In the genomic region with DNA sequence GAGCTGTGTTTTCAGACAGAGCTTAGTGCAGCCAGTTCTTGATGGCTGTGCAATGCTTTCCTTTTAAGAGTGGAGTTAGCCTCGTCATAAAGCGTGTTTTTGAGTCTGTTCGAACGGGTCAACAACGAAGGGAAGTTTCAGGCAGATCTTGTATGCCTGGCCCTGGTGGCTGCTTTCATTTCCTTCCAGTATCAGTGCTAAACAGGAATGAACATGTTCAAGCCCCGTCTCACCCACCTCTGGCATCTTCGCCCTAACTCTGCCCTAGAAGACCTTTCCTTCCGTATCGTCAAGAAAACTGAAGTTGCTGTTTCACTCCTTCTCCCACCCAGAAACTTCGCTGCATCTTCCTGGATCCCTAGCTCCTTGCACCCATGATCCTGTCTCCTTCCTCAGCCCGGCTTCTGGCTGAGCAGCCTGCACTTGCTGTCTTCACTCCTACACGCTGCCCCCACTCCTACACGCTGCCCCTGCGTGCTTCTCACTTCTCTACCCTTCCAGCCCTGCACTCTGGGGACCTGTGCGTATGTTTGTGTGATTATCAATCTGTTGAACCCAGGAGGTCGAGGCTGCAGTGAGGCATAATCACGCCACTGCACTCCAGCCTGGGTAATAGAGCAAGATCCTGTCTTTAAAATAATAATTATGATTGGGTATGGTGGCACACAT, we compare ENCODE assay signal across 10 cellular contexts. TPM values are rescaled to one million over a fixed set of nuclear protein-coding genes. Genes with fewer than 3 reads are reported as not detected.
A peak's percentile ranks its signal among the peaks of the same experiment; 100 is the strongest.
DNase-seq lines count a peak whose midpoint lies in the region; ATAC-seq and TF ChIP-seq lines count a peak whose summit lies in the region.
"Had no signal": no experiment of that assay in that cellular context is flagged by ENCODE, and none has a peak within 500 bp of the region (broad histone marks: within the 10 kb centered on the region; RNA-seq: fewer than 3 reads in every experiment).

No MANE protein-coding gene starts in this region.

- peaks cover 0 to 1% of the 10 kb centered on the region in 2 donors for H3K36me3 ChIP-seq in stomach smooth muscle (ENCODE audit: control insufficient read depth in 2 of 2, insufficient read depth in 2 of 2, low read length in 2 of 2)

- H3K27me3 ChIP-seq in foreskin keratinocyte, result no peaks in the 10 kb centered on the region
- no peaks in the 10 kb centered on the region for H3K27me3 ChIP-seq in stomach smooth muscle (ENCODE audit: control insufficient read depth in 1 of 2, insufficient read depth in 2 of 2, low read length in 2 of 2)

- POLR2A ChIA-PET in WTC11 (lab: Charles Lee), result no interaction called here

- H3K36me3 Mint-ChIP-seq in activated CD4-positive, alpha-beta T cell treated with anti-CD3 and anti-CD28 coated beads, Interleukin-2, amount 10 ng/mL, durations not matched to agents 24 days and 14 days (ENCODE audit: low read depth), result peaks cover 39% of the 10 kb centered on the region
- H3K36me3 Mint-ChIP-seq in WTC11, result peaks cover 9% of the 10 kb centered on the region

- H3K27ac Mint-ChIP-seq in activated CD4-positive, alpha-beta T cell treated with anti-CD3 and anti-CD28 coated beads, Interleukin-2, amount 10 ng/mL, durations not matched to agents 24 days and 14 days, result peak overlapping the region; percentile 35
- H3K27ac Mint-ChIP-seq in WTC11, result peak overlapping the region; percentile 88

- CTCF ChIA-PET in WTC11 (lab: Charles Lee), result interaction anchor here (0.6 to 4.2 kb wide), 17 partner anchors 8 to 228 kb away, joined by 3 to 46 read pairs (median 4); partner anchors contain the start of gene CRISPLD2

- no peaks in the 10 kb centered on the region for H3K9me3 ChIP-seq in stomach smooth muscle (ENCODE audit: control insufficient read depth in 2 of 2, low read length in 2 of 2)
- H3K9me3 ChIP-seq: HAP-1 had no signal

- H3K4me1 ChIP-seq in foreskin keratinocyte (peaks cover 9% of the 10 kb centered on the region), stomach smooth muscle (ENCODE audit: control insufficient read depth, insufficient read depth, low read length) (peaks cover 15% of the 10 kb centered on the region)

- H3K4me3 ChIP-seq in stomach smooth muscle (ENCODE audit: low read length in 2 of 2) (peak overlapping the region; percentile 34 to 41), foreskin fibroblast (ENCODE audit: low read depth in 1 of 2, low read length in 2 of 2) (no peak overlapping the region)
- H3K4me3 ChIP-seq: HAP-1 had no signal

- H3K27me3 Mint-ChIP-seq in activated CD4-positive, alpha-beta T cell treated with anti-CD3 and anti-CD28 coated beads, Interleukin-2, amount 10 ng/mL, durations not matched to agents 24 days and 14 days, result no peaks in the 10 kb centered on the region
- no peaks in the 10 kb centered on the region for H3K27me3 Mint-ChIP-seq in WTC11 (ENCODE audit: low read depth)

- peaks cover 63% of the 10 kb centered on the region for H3K4me1 Mint-ChIP-seq in activated CD4-positive, alpha-beta T cell treated with anti-CD3 and anti-CD28 coated beads, Interleukin-2, amount 10 ng/mL, durations not matched to agents 24 days and 14 days
- H3K4me1 Mint-ChIP-seq in WTC11, result peaks cover 44% of the 10 kb centered on the region

- H3K9ac ChIP-seq in stomach smooth muscle (ENCODE audit: low read length in 2 of 2), result peak overlapping the region; percentile 10 to 43
- H3K9ac ChIP-seq: parathyroid adenoma had no signal

- DNase-seq in activated CD4-positive, alpha-beta T cell treated with anti-CD3 and anti-CD28 coated beads, Interleukin-2, amount 10 ng/mL, durations not matched to agents 24 days and 14 days, result no peak
- no peak for DNase-seq in activated CD4-positive, alpha-beta T cell treated with anti-CD3 and anti-CD28 coated beads for 48 hours
- DNase-seq in WTC11 (ENCODE audit: low spot score), result no peak
- DNase-seq in foreskin keratinocyte, result peak; percentile 50 to 77
- no peak for DNase-seq in foreskin fibroblast

- H3K9me3 Mint-ChIP-seq in activated CD4-positive, alpha-beta T cell treated with anti-CD3 and anti-CD28 coated beads, Interleukin-2, amount 10 ng/mL, durations not matched to agents 24 days and 14 days, result no peaks in the 10 kb centered on the region
- no peaks in the 10 kb centered on the region for H3K9me3 Mint-ChIP-seq in WTC11

- peak overlapping the region; percentile 66 for H3K4me3 Mint-ChIP-seq in activated CD4-positive, alpha-beta T cell treated with anti-CD3 and anti-CD28 coated beads, Interleukin-2, amount 10 ng/mL, durations not matched to agents 24 days and 14 days
- H3K4me3 Mint-ChIP-seq in WTC11, result no peak overlapping the region

- H3K27ac ChIP-seq in foreskin keratinocyte (peak overlapping the region; percentile 91), stomach smooth muscle (ENCODE audit: low read length) (no peak overlapping the region)
- H3K27ac ChIP-seq: parathyroid adenoma had no signal

- ATAC-seq in WTC11, result no peak
- peak; percentile 72 for ATAC-seq in foreskin keratinocyte
- ATAC-seq in HG02610 (IDR thresholded peaks at IDR 0.05; ENCODE audit: unreplicated experiment), result no peak
- no peak for ATAC-seq in GM21526 (IDR thresholded peaks at IDR 0.05; ENCODE audit: low FRiP score, unreplicated experiment)

- intact Hi-C loops in activated CD4-positive, alpha-beta T cell treated with anti-CD3 and anti-CD28 coated beads, Interleukin-2, amount 10 ng/mL, durations not matched to agents 24 days and 14 days (cut with micrococcal nuclease), result loop anchor here (10.0 kb wide), 1 partner anchor 330 kb away; no protein-coding TSS in a partner anchor

- no peak for TF ChIP-seq CTCF in WTC11 (IDR thresholded peaks at IDR 0.05)
- TF ChIP-seq CTCF in foreskin keratinocyte (conservative IDR thresholded peaks at IDR 0.05), result no peak
- TF ChIP-seq CTCF in foreskin fibroblast (IDR thresholded peaks at IDR 0.05; ENCODE audit: low read depth, low read length), result no peak

TF ChIP-seq in WTC11, 78 proteins besides CTCF, POLR2A, EP300 and RAD21 (continues in another document):
- TF ChIP-seq SP1 (CRISPR knock-in tag; conservative IDR thresholded peaks at IDR 0.05) (no peak), ZNF219 (CRISPR knock-in tag; IDR thresholded peaks at IDR 0.05; ENCODE audit: borderline replicate concordance) (no peak), SOX15 (CRISPR knock-in tag; IDR thresholded peaks at IDR 0.05) (no peak), ELF4 (CRISPR knock-in tag; IDR thresholded peaks at IDR 0.05; ENCODE audit: low read depth) (no peak), MXD4 (CRISPR knock-in tag; IDR thresholded peaks at IDR 0.05; ENCODE audit: borderline replicate concordance) (no peak), ZNF263 (CRISPR knock-in tag; IDR thresholded peaks at IDR 0.05; ENCODE audit: low read depth) (no peak), ZNF532 (CRISPR knock-in tag; IDR thresholded peaks at IDR 0.05; ENCODE audit: borderline replicate concordance) (no peak)

RNA-seq across cellular contexts. Expression of gene USP10, which starts 55.3 kb away (rescaled TPM):
- 148 and 177 TPM in 2 replicates for total RNA-seq in activated CD4-positive, alpha-beta T cell treated with anti-CD3 and anti-CD28 coated beads, Interleukin-2, amount 10 ng/mL, durations not matched to agents 24 days and 14 days
- total RNA-seq in WTC11 (2021), result 138 to 152 TPM (median 139 TPM) in 3 replicates
- 86.1 and 88.4 TPM in 2 replicates for total RNA-seq in foreskin keratinocyte
- 35.6 and 44.9 TPM in 2 replicates for polyA plus RNA-seq in foreskin keratinocyte

Comparison
In these comparisons a context has a peak if more than half of its experiments do, and no peak if none do; other contexts are left out.
1. DNase-seq: peak in foreskin keratinocyte (2 of 2); none in activated CD4-positive, alpha-beta T cell treated with anti-CD3 and anti-CD28 coated beads, Interleukin-2, amount 10 ng/mL, durations not matched to agents 24 days and 14 days (single experiment), activated CD4-positive, alpha-beta T cell treated with anti-CD3 and anti-CD28 coated beads for 48 hours (single experiment), WTC11 (single experiment) and foreskin fibroblast (0 of 2).
2. H3K4me3 ChIP-seq: peak in stomach smooth muscle (2 of 2); none in foreskin fibroblast (0 of 2).